In the genomic region with DNA sequence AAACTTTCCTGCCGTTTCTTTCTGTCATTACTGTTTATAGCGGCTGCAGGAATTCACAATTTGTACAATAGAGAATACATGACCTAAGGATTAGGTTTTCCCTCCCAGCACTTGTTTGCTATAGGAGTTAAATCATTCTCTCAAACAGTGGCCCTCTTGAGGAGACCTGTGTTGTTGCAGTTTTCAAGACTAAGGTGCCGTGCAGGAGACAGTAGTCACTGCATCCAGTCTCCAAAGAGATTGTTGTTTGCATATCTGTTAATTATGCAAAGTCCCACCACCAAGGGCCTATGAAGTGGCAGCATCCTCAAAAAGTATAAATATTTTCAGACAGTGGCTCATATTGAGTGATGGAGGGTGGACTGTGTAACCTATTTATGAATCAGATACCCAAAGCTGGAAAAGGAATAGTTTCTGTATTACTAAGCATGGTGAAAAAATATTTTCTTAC, we compare ENCODE assay signal across 8 cellular contexts. TPM values are rescaled to one million over a fixed set of nuclear protein-coding genes. Genes with fewer than 3 reads are reported as not detected.
DNase-seq lines count a peak whose midpoint lies in the region; ATAC-seq, FAIRE-seq and TF ChIP-seq lines count a peak whose summit lies in the region.

No MANE protein-coding gene starts in this region.

- ATAC-seq in gastroesophageal sphincter: no peak
- ATAC-seq in GM21786 (IDR thresholded peaks at IDR 0.05; ENCODE audit: unreplicated experiment): no peak
- no peak for ATAC-seq in GM19463 (IDR thresholded peaks at IDR 0.05; ENCODE audit: unreplicated experiment)

- TF ChIP-seq POLR2A in gastroesophageal sphincter (IDR thresholded peaks at IDR 0.05): no peak

- peak overlapping the region in 3 of 4 donors; percentile 32 to 91 (median 82) for H3K27ac ChIP-seq in gastroesophageal sphincter

- peak; percentile 36 to 75 (median 63) for TF ChIP-seq CTCF in gastroesophageal sphincter (IDR thresholded peaks at IDR 0.05)

- peak; percentile 70 for DNase-seq in G401 (ENCODE audit: low spot score)
- DNase-seq in KG1 (lab: John Stamatoyannopoulos, UW): peak; percentile 13
- DNase-seq in retina: peak; percentile 58

- in situ Hi-C loops in G401 (cut with HindIII; ENCODE audit: low sequenced_read_pairs): no loop called here

- 14 to 16% methylated on average over 1 to 3 of the region's 3 CpGs for WGBS in gastroesophageal sphincter (ENCODE audit: low coverage in 1 of 2), 2 donors

- H3K9me3 ChIP-seq in gastroesophageal sphincter: no peaks in the 10 kb centered on the region

- TF ChIP-seq EP300 in gastroesophageal sphincter (IDR thresholded peaks at IDR 0.05): no peak

- peaks cover 3 to 54% (median 24%) of the 10 kb centered on the region in 3 donors for H3K4me1 ChIP-seq in gastroesophageal sphincter

- peak overlapping the region; percentile 84 to 89 for H3K4me3 ChIP-seq in gastroesophageal sphincter

- FAIRE-seq in A204.1 (lab: Jason Lieb, UNC) (peak; percentile 93), TTC549 (lab: Jason Lieb, UNC) (peak; percentile 46)

- no peaks in the 10 kb centered on the region for H3K27me3 ChIP-seq in gastroesophageal sphincter

- peaks cover 0 to 4% of the 10 kb centered on the region in 2 donors for H3K36me3 ChIP-seq in gastroesophageal sphincter

RNA-seq across cellular contexts. Expression of gene PRSS23, which starts 2.3 kb away (rescaled TPM):
- total RNA-seq in G401 (2014; rRNA removed; shearing (Covaris generic)): 55.1 and 68.2 TPM in 2 replicates
- 10 to 100 TPM; 34.5 to 87.2 (median 68.8) TPM for total RNA-seq in gastroesophageal sphincter

Comparison
In these comparisons a context has a peak if more than half of its experiments do, and no peak if none do; other contexts are left out.
1. DNase-seq: peak in every context shown above with its lines; median percentile 70 in G401; 58 in retina; 13 in KG1.